Comparison of ENCODE assay signal across 33 cellular contexts in the genomic region with DNA sequence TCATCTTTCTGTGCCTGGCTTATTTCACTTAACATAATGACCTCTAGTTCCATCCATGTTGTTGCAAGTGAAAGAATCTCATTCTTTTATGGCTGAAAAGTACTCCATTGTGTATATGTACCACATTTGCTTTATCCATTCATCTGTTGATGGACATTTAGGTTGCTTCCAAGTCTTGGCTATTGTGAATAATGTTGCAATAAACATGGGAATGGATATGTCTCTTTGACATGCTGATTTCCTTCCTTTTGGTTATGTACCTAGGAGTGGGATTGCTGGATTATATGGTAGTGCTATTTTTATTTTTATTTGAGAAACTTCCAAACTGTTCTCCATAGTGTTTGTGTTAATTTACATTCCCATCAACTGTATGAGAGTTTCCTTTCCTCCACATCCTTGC.
"Had no signal": no experiment of that assay in that cellular context is flagged by ENCODE, and none has a peak within 500 bp of the region (broad histone marks: within the 10 kb centered on the region; RNA-seq: fewer than 3 reads in every experiment).

No MANE protein-coding gene starts in this region.

- H3K27me3 Mint-ChIP-seq: activated naive CD8-positive, alpha-beta T cell; activated naive CD8-positive, alpha-beta T cell treated with anti-CD3 and anti-CD28 coated beads for 36 hours; activated naive CD8-positive, alpha-beta T cell treated with anti-CD3 and anti-CD28 coated beads, Interleukin-2, amount 10 ng/mL, durations not matched to agents 7 days and 5 days; activated naive CD8-positive, alpha-beta T cell treated with anti-CD3 and anti-CD28 coated beads, Interleukin-2, amount 50 U/mL, for 24 hours; activated T-cell treated with anti-CD3 and anti-CD28 coated beads, Interleukin-2, amount 50 U/mL, for 24 hours; activated T-helper 17 cell treated with anti-CD3 and anti-CD28 coated beads, Interleukin-2, amount 50 U/mL, for 72 hours; brain; central memory CD8-positive, alpha-beta T cell had no signal

- H3K36me3 Mint-ChIP-seq: activated naive CD4-positive, alpha-beta T cell treated with anti-CD3 and anti-CD28 coated beads, Interleukin-2, amount 50 U/mL, for 72 hours; activated naive CD8-positive, alpha-beta T cell; activated naive CD8-positive, alpha-beta T cell treated with anti-CD3 and anti-CD28 coated beads for 36 hours; activated naive CD8-positive, alpha-beta T cell treated with anti-CD3 and anti-CD28 coated beads, Interleukin-2, amount 10 ng/mL, durations not matched to agents 7 days and 5 days; brain had no signal

- H3K27ac Mint-ChIP-seq: activated naive CD4-positive, alpha-beta T cell treated with anti-CD3 and anti-CD28 coated beads for 36 hours; activated naive CD4-positive, alpha-beta T cell treated with anti-CD3 and anti-CD28 coated beads, Interleukin-2, amount 50 U/mL, for 72 hours; activated naive CD8-positive, alpha-beta T cell; activated naive CD8-positive, alpha-beta T cell treated with anti-CD3 and anti-CD28 coated beads for 36 hours; activated naive CD8-positive, alpha-beta T cell treated with anti-CD3 and anti-CD28 coated beads, Interleukin-2, amount 10 ng/mL, durations not matched to agents 7 days and 5 days; activated naive CD8-positive, alpha-beta T cell treated with anti-CD3 and anti-CD28 coated beads, Interleukin-2, amount 50 U/mL, for 24 hours; activated T-cell treated with anti-CD3 and anti-CD28 coated beads, Interleukin-2, amount 50 U/mL, for 24 hours; activated T-cell treated with anti-CD3 and anti-CD28 coated beads, Interleukin-2, amount 50 U/mL, for 72 hours; activated T-helper 1 cell treated with anti-CD3 and anti-CD28 coated beads, Interleukin-12 subunit alpha, Interleukin-12 subunit beta, Interleukin-2, Interleukin-4 antibody, amounts not matched to agents 30 ng/mL and 10 ng/mL and 1 ng/mL, durations not matched to agents 14 hours and 24 hours and 36 hours; activated T-helper 17 cell treated with anti-CD3 and anti-CD28 coated beads, Interleukin-2, amount 50 U/mL, for 72 hours; activated T-helper 2 cell treated with anti-CD3 and anti-CD28 coated beads, Interferon-gamma antibody, Interleukin-2, Interleukin-4, amounts not matched to agents 10 μg/mL and 5 μg/mL and 100 μg/mL, durations not matched to agents 14 hours and 24 hours and 36 hours; brain had no signal

- H3K9me3 Mint-ChIP-seq: activated naive CD8-positive, alpha-beta T cell treated with anti-CD3 and anti-CD28 coated beads for 36 hours; activated naive CD8-positive, alpha-beta T cell treated with anti-CD3 and anti-CD28 coated beads, Interleukin-2, amount 10 ng/mL, durations not matched to agents 7 days and 5 days; activated T-helper 1 cell treated with anti-CD3 and anti-CD28 coated beads, Interleukin-12 subunit alpha, Interleukin-12 subunit beta, Interleukin-2, Interleukin-4 antibody, amounts not matched to agents 30 ng/mL and 10 ng/mL and 1 ng/mL, durations not matched to agents 14 hours and 24 hours and 36 hours; activated T-helper 2 cell treated with anti-CD3 and anti-CD28 coated beads, Interferon-gamma antibody, Interleukin-2, Interleukin-4, amounts not matched to agents 10 μg/mL and 5 μg/mL and 100 μg/mL, durations not matched to agents 14 hours and 24 hours and 36 hours had no signal

- DNase-seq: activated effector memory CD4-positive, alpha-beta T cell treated with anti-CD3 and anti-CD28 coated beads, Interleukin-2, amount 50 U/mL, for 16 hours; activated effector memory CD4-positive, alpha-beta T cell treated with Interleukin-2 at 50 U/mL for 16 hours; activated gamma-delta T cell; activated gamma-delta T cell treated with Interleukin-2 at 50 U/mL for 16 hours; activated naive CD4-positive, alpha-beta T cell; activated naive CD4-positive, alpha-beta T cell treated with anti-CD3 and anti-CD28 coated beads for 36 hours; activated naive CD4-positive, alpha-beta T cell treated with anti-CD3 and anti-CD28 coated beads, Interleukin-2, amount 50 U/mL, for 16 hours; activated naive CD4-positive, alpha-beta T cell treated with Interleukin-2 at 50 U/mL for 16 hours; activated naive CD8-positive, alpha-beta T cell treated with anti-CD3 and anti-CD28 coated beads for 36 hours; activated naive CD8-positive, alpha-beta T cell treated with anti-CD3 and anti-CD28 coated beads, Interleukin-2, amount 10 ng/mL, durations not matched to agents 7 days and 5 days; activated naive CD8-positive, alpha-beta T cell treated with anti-CD3 and anti-CD28 coated beads, Interleukin-2, amount 50 U/mL, for 24 hours; activated T-cell treated with anti-CD3 and anti-CD28 coated beads, Interleukin-2, amount 50 U/mL, for 1 hour; activated T-cell treated with anti-CD3 and anti-CD28 coated beads, Interleukin-2, amount 50 U/mL, for 24 hours; activated T-cell treated with anti-CD3 and anti-CD28 coated beads, Interleukin-2, amount 50 U/mL, for 4 hours; activated T-cell treated with anti-CD3 and anti-CD28 coated beads, Interleukin-2, amount 50 U/mL, for 48 hours; activated T-cell treated with anti-CD3 and anti-CD28 coated beads, Interleukin-2, amount 50 U/mL, for 72 hours; adrenal gland; amniotic stem cell; amygdala; anterior cingulate cortex; aorta; body of pancreas; brain microvascular endothelial cell; caudate nucleus; central memory CD4-positive, alpha-beta T cell; cerebellar nuclear complex had no signal

- H3K4me3 Mint-ChIP-seq: activated naive CD4-positive, alpha-beta T cell treated with anti-CD3 and anti-CD28 coated beads for 36 hours; activated naive CD8-positive, alpha-beta T cell; activated naive CD8-positive, alpha-beta T cell treated with anti-CD3 and anti-CD28 coated beads for 36 hours; activated naive CD8-positive, alpha-beta T cell treated with anti-CD3 and anti-CD28 coated beads, Interleukin-2, amount 10 ng/mL, durations not matched to agents 7 days and 5 days; activated naive CD8-positive, alpha-beta T cell treated with anti-CD3 and anti-CD28 coated beads, Interleukin-2, amount 50 U/mL, for 24 hours; activated T-cell treated with anti-CD3 and anti-CD28 coated beads, Interleukin-2, amount 50 U/mL, for 24 hours; activated T-cell treated with anti-CD3 and anti-CD28 coated beads, Interleukin-2, amount 50 U/mL, for 4 hours; activated T-cell treated with anti-CD3 and anti-CD28 coated beads, Interleukin-2, amount 50 U/mL, for 72 hours; activated T-helper 1 cell treated with anti-CD3 and anti-CD28 coated beads, Interleukin-12 subunit alpha, Interleukin-12 subunit beta, Interleukin-2, Interleukin-4 antibody, amounts not matched to agents 30 ng/mL and 10 ng/mL and 1 ng/mL, durations not matched to agents 14 hours and 24 hours and 36 hours; activated T-helper 17 cell treated with anti-CD3 and anti-CD28 coated beads, Interleukin-2, amount 50 U/mL, for 72 hours; brain; central memory CD8-positive, alpha-beta T cell had no signal

- H3K4me1 Mint-ChIP-seq: activated naive CD8-positive, alpha-beta T cell treated with anti-CD3 and anti-CD28 coated beads for 36 hours; activated naive CD8-positive, alpha-beta T cell treated with anti-CD3 and anti-CD28 coated beads, Interleukin-2, amount 10 ng/mL, durations not matched to agents 7 days and 5 days; activated naive CD8-positive, alpha-beta T cell treated with anti-CD3 and anti-CD28 coated beads, Interleukin-2, amount 50 U/mL, for 24 hours; activated T-helper 17 cell treated with anti-CD3 and anti-CD28 coated beads, Interleukin-2, amount 50 U/mL, for 72 hours; brain; central memory CD8-positive, alpha-beta T cell had no signal
